ENCODE assay signal across 15 cellular contexts in the genomic region with DNA sequence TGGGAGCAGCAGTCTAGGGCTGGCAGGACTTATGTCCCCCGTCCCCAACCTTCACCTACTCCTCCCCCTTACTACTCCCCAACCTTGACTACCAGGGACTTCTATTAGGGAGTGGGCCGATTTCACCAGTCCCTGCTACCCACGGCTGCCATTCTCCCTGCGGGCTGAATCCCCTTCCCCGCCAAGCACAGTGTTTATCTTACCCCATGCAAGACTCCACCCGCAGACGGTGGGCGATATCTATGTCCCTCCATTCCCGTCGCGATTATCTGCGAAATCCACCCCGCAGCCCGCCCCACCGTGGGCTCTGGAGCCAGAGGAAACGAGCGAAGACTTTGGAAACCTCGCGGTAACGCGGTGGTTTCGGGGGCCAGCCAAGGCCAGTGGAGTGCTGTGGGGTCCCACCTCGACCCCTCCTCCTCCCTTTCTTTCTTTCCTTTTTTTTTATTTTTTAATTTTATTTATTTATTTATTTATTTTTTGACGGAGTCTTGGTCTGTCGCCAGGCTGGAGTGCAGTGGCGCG. TPM values are rescaled to one million over a fixed set of nuclear protein-coding genes. Genes with fewer than 3 reads are reported as not detected.
DNase-seq lines count a peak whose midpoint lies in the region; ATAC-seq and TF ChIP-seq lines count a peak whose summit lies in the region.
"Had no signal": no experiment of that assay in that cellular context is flagged by ENCODE, and none has a peak within 500 bp of the region (broad histone marks: within the 10 kb centered on the region; RNA-seq: fewer than 3 reads in every experiment).

No MANE protein-coding gene starts in this region.

- POLR2A ChIA-PET in PC-9 (lab: Charles Lee; ENCODE audit: unreplicated experiment), result no interaction called here

- no peak overlapping the region for H3K27ac ChIP-seq in PC-9
- H3K27ac ChIP-seq in endodermal cell (ENCODE audit: low read depth, low read length), result no peak overlapping the region
- H3K27ac ChIP-seq in psoas muscle, result peak overlapping the region; percentile 2

- H3K4me3 ChIP-seq in PC-9, result no peak overlapping the region
- H3K4me3 ChIP-seq in endodermal cell (ENCODE audit: low read length), result no peak overlapping the region
- peak overlapping the region; percentile 64 for H3K4me3 ChIP-seq in psoas muscle

- H3K4me1 ChIP-seq in PC-9 (replicated peaks; ENCODE audit: insufficient read depth) (peaks cover 12% of the 10 kb centered on the region), endodermal cell (ENCODE audit: control insufficient read depth, insufficient read depth, low read length) (no peaks in the 10 kb centered on the region), psoas muscle (no peaks in the 10 kb centered on the region)
- H3K4me1 ChIP-seq: upper lobe of right lung had no signal

- H3K9me3 Mint-ChIP-seq in activated T-cell treated with anti-CD3 and anti-CD28 coated beads, Interleukin-2, amount 50 U/mL, for 24 hours, result no peaks in the 10 kb centered on the region
- H3K9me3 Mint-ChIP-seq in endodermal cell, result no peaks in the 10 kb centered on the region

- DNase-seq in activated T-cell treated with anti-CD3 and anti-CD28 coated beads, Interleukin-2, amount 50 U/mL, for 24 hours, result no peak
- no peak for DNase-seq in activated T-cell treated with anti-CD3 and anti-CD28 coated beads for 4 hours
- no peak for DNase-seq in PC-9
- no peak for DNase-seq in endodermal cell
- no peak for DNase-seq in psoas muscle
- DNase-seq in NCI-H2196 (lab: John Stamatoyannopoulos, UW; ENCODE audit: unreplicated experiment), result no peak
- no peak for DNase-seq in RPMI8226
- no peak for DNase-seq in NCI-H1092 treated with DMSO at 0.1 percent for 48 hours (lab: John Stamatoyannopoulos, UW)
- DNase-seq: Karpas-422, SHP77 treated with DMSO at 0.1 percent for 48 hours, upper lobe of right lung had no signal

- peaks cover 92% of the 10 kb centered on the region for H3K27me3 Mint-ChIP-seq in activated T-cell treated with anti-CD3 and anti-CD28 coated beads, Interleukin-2, amount 50 U/mL, for 24 hours
- peaks cover 93% of the 10 kb centered on the region for H3K27me3 Mint-ChIP-seq in endodermal cell (ENCODE audit: insufficient read depth)

- no peak for TF ChIP-seq CTCF in PC-9 (conservative IDR thresholded peaks at IDR 0.05)
- TF ChIP-seq CTCF in endodermal cell (conservative IDR thresholded peaks at IDR 0.05), result no peak
- TF ChIP-seq CTCF in psoas muscle (IDR thresholded peaks at IDR 0.05), result no peak

- peaks cover 39% of the 10 kb centered on the region for H3K4me1 Mint-ChIP-seq in activated T-cell treated with anti-CD3 and anti-CD28 coated beads, Interleukin-2, amount 50 U/mL, for 24 hours (ENCODE audit: low read depth)
- H3K4me1 Mint-ChIP-seq in endodermal cell, result peaks cover 13% of the 10 kb centered on the region

- BruUV-seq in PC-9 (replicated peaks; lab: Mats Ljungman, UMichigan), result no TSS peak

- H4K20me1 ChIP-seq in PC-9 (ENCODE audit: insufficient read depth), result no peaks in the 10 kb centered on the region

- intact Hi-C loops in PC-9 (cut with micrococcal nuclease; ENCODE audit: unreplicated experiment) (no loop called here), psoas muscle (cut with DNase I) (no loop called here)

- H3F3A ChIP-seq in PC-9 (ENCODE audit: insufficient read depth, low read depth), result peaks cover 7% of the 10 kb centered on the region; the same call in 1 of the 2 replicates

- H3K79me2 ChIP-seq in PC-9 (ENCODE audit: low read depth), result no peaks in the 10 kb centered on the region

- H3K36me3 ChIP-seq in PC-9 (ENCODE audit: low read depth) (no peaks in the 10 kb centered on the region), endodermal cell (ENCODE audit: control insufficient read depth, insufficient read depth, low read length) (no peaks in the 10 kb centered on the region), psoas muscle (ENCODE audit: insufficient read depth in 1 of 2, low read depth in 1 of 2) (no peaks in the 10 kb centered on the region)
- H3K36me3 ChIP-seq: upper lobe of right lung had no signal

- H3K9me2 ChIP-seq in PC-9 (ENCODE audit: insufficient read depth), result no peaks in the 10 kb centered on the region

- no peaks in the 10 kb centered on the region for H3K36me3 Mint-ChIP-seq in activated T-cell treated with anti-CD3 and anti-CD28 coated beads, Interleukin-2, amount 50 U/mL, for 24 hours (ENCODE audit: low read depth)
- no peaks in the 10 kb centered on the region for H3K36me3 Mint-ChIP-seq in endodermal cell (ENCODE audit: low read depth)

- WGBS in endodermal cell (ENCODE audit: insufficient coverage in 1 of 2, insufficient read length in 1 of 2), 2 experiments, result 24 to 29% methylated on average over 20 to 26 of the region's 27 CpGs
- 40 to 49% (median 45%) methylated on average over 27 of the region's 27 CpGs for WGBS in psoas muscle, 3 donors

- H3K4me3 Mint-ChIP-seq in activated T-cell treated with anti-CD3 and anti-CD28 coated beads, Interleukin-2, amount 50 U/mL, for 24 hours, result peak overlapping the region; percentile 12
- H3K4me3 Mint-ChIP-seq in endodermal cell, result peak overlapping the region; percentile 53

- H2AFZ ChIP-seq in PC-9, result no peak overlapping the region

- H3K27me3 ChIP-seq in PC-9 (ENCODE audit: insufficient read depth, low read depth), result no peaks in the 10 kb centered on the region; the same call in 1 of the 2 replicates
- peaks cover 74% of the 10 kb centered on the region for H3K27me3 ChIP-seq in endodermal cell (ENCODE audit: control insufficient read depth, insufficient read depth, low read length, poor library complexity, severe bottlenecking)
- peaks cover 0 to 78% (median 41%) of the 10 kb centered on the region in 3 donors for H3K27me3 ChIP-seq in psoas muscle (ENCODE audit: insufficient read depth in 3 of 3, low read length in 2 of 3)

- peak overlapping the region; percentile 81; the same call in 1 of the 2 replicates for H3K4me2 ChIP-seq in PC-9

- no peak for ATAC-seq in psoas muscle

- CTCF ChIA-PET in PC-9 (lab: Charles Lee), result interaction anchor here (0.7 kb wide), 1 partner anchor 71 kb away, joined by 3 read pairs; no protein-coding TSS in a partner anchor

- no peaks in the 10 kb centered on the region for H3K9me3 ChIP-seq in PC-9 (ENCODE audit: insufficient read depth, low read depth)
- no peaks in the 10 kb centered on the region for H3K9me3 ChIP-seq in endodermal cell (ENCODE audit: control insufficient read depth, low read length)
- no peaks in the 10 kb centered on the region for H3K9me3 ChIP-seq in psoas muscle
- H3K9me3 ChIP-seq: upper lobe of right lung had no signal

- H3K9ac ChIP-seq in endodermal cell (ENCODE audit: extremely low read depth, low read length, poor library complexity, severe bottlenecking), result no peak overlapping the region

- H3K27ac Mint-ChIP-seq in activated T-cell treated with anti-CD3 and anti-CD28 coated beads, Interleukin-2, amount 50 U/mL, for 24 hours, result peak overlapping the region; percentile 63
- H3K27ac Mint-ChIP-seq in endodermal cell, result no peak overlapping the region

RNA-seq across cellular contexts. Expression of a gene that starts 4.7 kb away (rescaled TPM):
- total RNA-seq in PC-9 (2021) (0.15 and 0.25 TPM in 2 replicates), endodermal cell (not detected), psoas muscle (1 to 10 TPM; 1.1 to 2.2 (median 1.6) TPM)
- polyA plus RNA-seq in endodermal cell (2013, experiment 1 of 2), result 2.6 TPM
- 1.9 TPM for polyA plus RNA-seq in endodermal cell (2013, experiment 2 of 2)
- polyA plus RNA-seq in psoas muscle, result 1 to 10 TPM; 1.2 to 1.7 (median 1.4) TPM
- total RNA-seq: endothelial cell of umbilical vein had no signal
- polyA plus RNA-seq: endothelial cell of umbilical vein had no signal

RNA-seq across cellular contexts. Expression of a gene that starts 38.4 kb away (rescaled TPM):
- total RNA-seq in PC-9 (2021) (not detected in 2 replicates), endodermal cell (under 1 TPM in 1 of 2 donors, not detected in 1; 0.29 TPM), psoas muscle (10 to 100 TPM in 2 of 4 donors, 1 to 10 TPM in 2; 2.6 to 18.0 (median 7.8) TPM)
- polyA plus RNA-seq in endodermal cell (2013, experiment 1 of 2), result 2.7 TPM
- polyA plus RNA-seq in endodermal cell (2013, experiment 2 of 2), result 2.9 TPM
- 1 to 10 TPM; 2.6 to 4.1 (median 4.1) TPM for polyA plus RNA-seq in psoas muscle
- total RNA-seq: endothelial cell of umbilical vein had no signal
- polyA plus RNA-seq: endothelial cell of umbilical vein had no signal

RNA-seq across cellular contexts. Expression of a gene that starts 52.8 kb away (rescaled TPM):
- total RNA-seq in PC-9 (2021) (1.2 TPM in 1 of 2 replicates, not detected in the other), endodermal cell (under 1 TPM; 0.75 to 0.86 TPM), psoas muscle (1 to 10 TPM in 1 of 4 donors, under 1 TPM in 1, not detected in 2; 0.08 to 1.1 TPM)
- polyA plus RNA-seq in endodermal cell (2013, experiment 1 of 2), result 0.14 TPM
- 0.12 TPM for polyA plus RNA-seq in endodermal cell (2013, experiment 2 of 2)
- polyA plus RNA-seq in psoas muscle, result under 1 TPM in 1 of 3 donors, not detected in 2; 0.16 TPM
- total RNA-seq: cardiac septum, endothelial cell of umbilical vein, GM12878, osteoblast, upper lobe of right lung had no signal
- polyA plus RNA-seq: endothelial cell of umbilical vein, GM12878 had no signal
